In the genomic region with DNA sequence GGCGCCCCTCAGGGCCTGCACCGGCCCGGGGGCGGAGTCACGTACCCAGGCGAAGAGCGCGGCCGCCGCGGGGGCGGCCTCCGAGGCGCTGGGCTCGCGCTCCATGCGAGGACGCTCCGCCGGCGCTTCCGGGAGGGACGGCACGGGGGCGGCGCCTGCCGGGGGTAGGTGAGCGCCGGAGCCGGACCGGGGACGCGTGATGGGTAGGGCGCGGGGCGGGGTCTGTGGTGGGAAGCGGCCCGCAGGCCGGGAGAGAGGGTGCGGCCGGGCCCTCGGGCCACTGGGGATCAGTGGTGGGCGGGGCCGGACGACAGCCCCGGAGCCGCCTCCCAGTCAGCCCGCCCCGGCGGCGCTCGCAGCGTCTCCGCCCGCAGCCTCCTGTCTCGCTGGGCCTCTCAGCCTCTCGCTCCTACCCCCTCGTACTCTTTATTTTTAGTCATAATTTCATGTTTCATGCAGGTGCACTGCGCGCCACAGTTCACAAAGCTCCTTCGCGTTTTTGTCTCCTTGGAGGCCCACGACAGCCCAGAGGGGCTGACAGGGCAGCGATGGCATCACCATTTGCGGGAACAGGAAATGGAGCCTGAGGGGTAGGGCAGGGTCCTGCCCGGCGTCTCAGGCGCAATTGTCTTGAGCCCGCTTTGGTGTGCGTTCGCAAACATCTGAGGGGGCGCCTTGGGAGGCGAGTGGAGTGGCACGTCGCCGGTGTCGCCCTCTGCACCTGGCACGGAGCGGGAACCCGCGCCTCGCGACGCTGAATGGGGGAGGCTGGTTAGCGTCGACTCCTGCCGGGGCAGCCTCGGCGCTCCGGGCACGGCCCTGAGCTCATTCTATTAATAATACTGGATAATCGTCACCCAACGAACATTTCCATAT, we compare ENCODE assay signal across 1 cellular context.
TF ChIP-seq lines count a peak whose summit lies in the region.

A gene (minus strand): TSS at position 142 of the 876 bp plus-strand sequence. CDS start 37 bp downstream, at position 105.

TF ChIP-seq in HepG2, 621 proteins besides CTCF, POLR2A, EP300 and RAD21 (continued from another document and continues in another):
- no peak for TF ChIP-seq NAIF1 (CRISPR knock-in tag; IDR thresholded peaks at IDR 0.05; ENCODE audit: borderline replicate concordance)
- no peak for TF ChIP-seq PHB2 (IDR thresholded peaks at IDR 0.05; ENCODE audit: partially characterized antibody)
- no peak for TF ChIP-seq AHR (CRISPR knock-in tag; IDR thresholded peaks at IDR 0.05)
- peak; percentile 11; the same call in 1 of the 2 replicates for TF ChIP-seq ZNF12 (CRISPR knock-in tag; IDR thresholded peaks at IDR 0.05)
- TF ChIP-seq GATAD1 (CRISPR knock-in tag; IDR thresholded peaks at IDR 0.05) = no peak; the same call in 1 of the 2 replicates
- TF ChIP-seq, protein P1, sequence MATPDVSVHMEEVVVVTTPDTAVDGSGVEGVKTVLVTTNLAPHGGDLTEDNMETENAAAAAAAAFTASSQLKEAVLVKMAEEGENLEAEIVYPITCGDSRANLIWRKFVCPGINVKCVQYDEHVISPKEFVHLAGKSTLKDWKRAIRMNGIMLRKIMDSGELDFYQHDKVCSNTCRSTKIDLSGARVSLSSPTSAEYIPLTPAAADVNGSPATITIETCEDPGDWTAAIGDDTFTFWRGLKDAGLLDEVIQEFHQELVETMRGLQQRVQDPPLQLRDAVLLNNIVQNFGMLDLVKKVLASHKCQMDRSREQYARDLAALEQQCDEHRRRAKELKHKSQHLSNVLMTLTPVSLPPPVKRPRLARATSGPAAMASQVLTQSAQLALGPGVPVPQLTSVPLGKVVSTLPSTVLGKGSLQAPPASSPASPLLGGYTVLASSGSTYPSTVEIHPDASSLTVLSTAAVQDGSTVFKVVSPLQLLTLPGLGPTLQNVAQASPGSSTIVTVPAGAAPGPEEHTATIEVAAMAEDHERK (CRISPR knock-in tag; IDR thresholded peaks at IDR 0.05; ENCODE audit: low read depth) = 0 out of 2 replicates have a peak, but pooled peaks have one; percentile 34
- TF ChIP-seq, protein P2, sequence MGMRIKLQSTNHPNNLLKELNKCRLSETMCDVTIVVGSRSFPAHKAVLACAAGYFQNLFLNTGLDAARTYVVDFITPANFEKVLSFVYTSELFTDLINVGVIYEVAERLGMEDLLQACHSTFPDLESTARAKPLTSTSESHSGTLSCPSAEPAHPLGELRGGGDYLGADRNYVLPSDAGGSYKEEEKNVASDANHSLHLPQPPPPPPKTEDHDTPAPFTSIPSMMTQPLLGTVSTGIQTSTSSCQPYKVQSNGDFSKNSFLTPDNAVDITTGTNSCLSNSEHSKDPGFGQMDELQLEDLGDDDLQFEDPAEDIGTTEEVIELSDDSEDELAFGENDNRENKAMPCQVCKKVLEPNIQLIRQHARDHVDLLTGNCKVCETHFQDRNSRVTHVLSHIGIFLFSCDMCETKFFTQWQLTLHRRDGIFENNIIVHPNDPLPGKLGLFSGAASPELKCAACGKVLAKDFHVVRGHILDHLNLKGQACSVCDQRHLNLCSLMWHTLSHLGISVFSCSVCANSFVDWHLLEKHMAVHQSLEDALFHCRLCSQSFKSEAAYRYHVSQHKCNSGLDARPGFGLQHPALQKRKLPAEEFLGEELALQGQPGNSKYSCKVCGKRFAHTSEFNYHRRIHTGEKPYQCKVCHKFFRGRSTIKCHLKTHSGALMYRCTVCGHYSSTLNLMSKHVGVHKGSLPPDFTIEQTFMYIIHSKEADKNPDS (CRISPR knock-in tag; IDR thresholded peaks at IDR 0.05) = peak; percentile 68; the same call in 1 of the 2 replicates
- no peak for TF ChIP-seq ZNF709 (CRISPR knock-in tag; IDR thresholded peaks at IDR 0.05)
- no peak for TF ChIP-seq TBL1XR1 (IDR thresholded peaks at IDR 0.05; ENCODE audit: borderline replicate concordance, low read length, partially characterized antibody)
- TF ChIP-seq, protein P3, sequence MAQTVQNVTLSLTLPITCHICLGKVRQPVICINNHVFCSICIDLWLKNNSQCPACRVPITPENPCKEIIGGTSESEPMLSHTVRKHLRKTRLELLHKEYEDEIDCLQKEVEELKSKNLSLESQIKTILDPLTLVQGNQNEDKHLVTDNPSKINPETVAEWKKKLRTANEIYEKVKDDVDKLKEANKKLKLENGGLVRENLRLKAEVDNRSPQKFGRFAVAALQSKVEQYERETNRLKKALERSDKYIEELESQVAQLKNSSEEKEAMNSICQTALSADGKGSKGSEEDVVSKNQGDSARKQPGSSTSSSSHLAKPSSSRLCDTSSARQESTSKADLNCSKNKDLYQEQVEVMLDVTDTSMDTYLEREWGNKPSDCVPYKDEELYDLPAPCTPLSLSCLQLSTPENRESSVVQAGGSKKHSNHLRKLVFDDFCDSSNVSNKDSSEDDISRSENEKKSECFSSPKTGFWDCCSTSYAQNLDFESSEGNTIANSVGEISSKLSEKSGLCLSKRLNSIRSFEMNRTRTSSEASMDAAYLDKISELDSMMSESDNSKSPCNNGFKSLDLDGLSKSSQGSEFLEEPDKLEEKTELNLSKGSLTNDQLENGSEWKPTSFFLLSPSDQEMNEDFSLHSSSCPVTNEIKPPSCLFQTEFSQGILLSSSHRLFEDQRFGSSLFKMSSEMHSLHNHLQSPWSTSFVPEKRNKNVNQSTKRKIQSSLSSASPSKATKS (CRISPR knock-in tag; IDR thresholded peaks at IDR 0.05) = no peak
- TF ChIP-seq, protein P4, sequence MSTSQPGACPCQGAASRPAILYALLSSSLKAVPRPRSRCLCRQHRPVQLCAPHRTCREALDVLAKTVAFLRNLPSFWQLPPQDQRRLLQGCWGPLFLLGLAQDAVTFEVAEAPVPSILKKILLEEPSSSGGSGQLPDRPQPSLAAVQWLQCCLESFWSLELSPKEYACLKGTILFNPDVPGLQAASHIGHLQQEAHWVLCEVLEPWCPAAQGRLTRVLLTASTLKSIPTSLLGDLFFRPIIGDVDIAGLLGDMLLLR (CRISPR knock-in tag; IDR thresholded peaks at IDR 0.05) = peak; percentile 54; the same call in 1 of the 2 replicates
- TF ChIP-seq MBNL3 (CRISPR knock-in tag; conservative IDR thresholded peaks at IDR 0.05) = no peak
- TF ChIP-seq ZNF44 (CRISPR knock-in tag; IDR thresholded peaks at IDR 0.05) = peak; percentile 67; the same call in 1 of the 2 replicates
- peak; percentile 9; the same call in 1 of the 2 replicates for TF ChIP-seq SOX5 (CRISPR knock-in tag; IDR thresholded peaks at IDR 0.05; ENCODE audit: borderline replicate concordance)
- TF ChIP-seq, protein P5, sequence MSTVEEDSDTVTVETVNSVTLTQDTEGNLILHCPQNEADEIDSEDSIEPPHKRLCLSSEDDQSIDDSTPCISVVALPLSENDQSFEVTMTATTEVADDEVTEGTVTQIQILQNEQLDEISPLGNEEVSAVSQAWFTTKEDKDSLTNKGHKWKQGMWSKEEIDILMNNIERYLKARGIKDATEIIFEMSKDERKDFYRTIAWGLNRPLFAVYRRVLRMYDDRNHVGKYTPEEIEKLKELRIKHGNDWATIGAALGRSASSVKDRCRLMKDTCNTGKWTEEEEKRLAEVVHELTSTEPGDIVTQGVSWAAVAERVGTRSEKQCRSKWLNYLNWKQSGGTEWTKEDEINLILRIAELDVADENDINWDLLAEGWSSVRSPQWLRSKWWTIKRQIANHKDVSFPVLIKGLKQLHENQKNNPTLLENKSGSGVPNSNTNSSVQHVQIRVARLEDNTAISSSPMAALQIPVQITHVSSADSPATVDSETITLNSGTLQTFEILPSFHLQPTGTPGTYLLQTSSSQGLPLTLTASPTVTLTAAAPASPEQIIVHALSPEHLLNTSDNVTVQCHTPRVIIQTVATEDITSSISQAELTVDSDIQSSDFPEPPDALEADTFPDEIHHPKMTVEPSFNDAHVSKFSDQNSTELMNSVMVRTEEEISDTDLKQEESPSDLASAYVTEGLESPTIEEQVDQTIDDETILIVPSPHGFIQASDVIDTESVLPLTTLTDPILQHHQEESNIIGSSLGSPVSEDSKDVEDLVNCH (CRISPR knock-in tag; IDR thresholded peaks at IDR 0.05) = no peak; the same call in 1 of the 2 replicates
- TF ChIP-seq MAF1 (CRISPR knock-in tag; IDR thresholded peaks at IDR 0.05; ENCODE audit: borderline replicate concordance) = no peak
- TF ChIP-seq ZNF383 (CRISPR knock-in tag; IDR thresholded peaks at IDR 0.05; ENCODE audit: borderline replicate concordance) = no peak
- TF ChIP-seq, protein P6, sequence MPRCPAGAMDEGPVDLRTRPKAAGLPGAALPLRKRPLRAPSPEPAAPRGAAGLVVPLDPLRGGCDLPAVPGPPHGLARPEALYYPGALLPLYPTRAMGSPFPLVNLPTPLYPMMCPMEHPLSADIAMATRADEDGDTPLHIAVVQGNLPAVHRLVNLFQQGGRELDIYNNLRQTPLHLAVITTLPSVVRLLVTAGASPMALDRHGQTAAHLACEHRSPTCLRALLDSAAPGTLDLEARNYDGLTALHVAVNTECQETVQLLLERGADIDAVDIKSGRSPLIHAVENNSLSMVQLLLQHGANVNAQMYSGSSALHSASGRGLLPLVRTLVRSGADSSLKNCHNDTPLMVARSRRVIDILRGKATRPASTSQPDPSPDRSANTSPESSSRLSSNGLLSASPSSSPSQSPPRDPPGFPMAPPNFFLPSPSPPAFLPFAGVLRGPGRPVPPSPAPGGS (CRISPR knock-in tag; IDR thresholded peaks at IDR 0.05) = peak; percentile 57; the same call in 1 of the 2 replicates
- TF ChIP-seq MYC (CRISPR knock-in tag; IDR thresholded peaks at IDR 0.05; ENCODE audit: borderline replicate concordance) = peak; percentile 29
- peak; percentile 53; the same call in 1 of the 2 replicates for TF ChIP-seq RXRB (CRISPR knock-in tag; IDR thresholded peaks at IDR 0.05; ENCODE audit: borderline replicate concordance)
- TF ChIP-seq, protein P7, sequence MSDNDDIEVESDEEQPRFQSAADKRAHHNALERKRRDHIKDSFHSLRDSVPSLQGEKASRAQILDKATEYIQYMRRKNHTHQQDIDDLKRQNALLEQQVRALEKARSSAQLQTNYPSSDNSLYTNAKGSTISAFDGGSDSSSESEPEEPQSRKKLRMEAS (IDR thresholded peaks at IDR 0.05) = peak; percentile 86
- TF ChIP-seq ZNF747 (CRISPR knock-in tag; IDR thresholded peaks at IDR 0.05; ENCODE audit: borderline replicate concordance) = 0 out of 2 replicates have a peak, but pooled peaks have one; percentile 68
- peak; percentile 22; the same call in 1 of the 2 replicates for TF ChIP-seq GATAD2A (CRISPR knock-in tag; IDR thresholded peaks at IDR 0.05)
- TF ChIP-seq ELF1 (CRISPR knock-in tag; IDR thresholded peaks at IDR 0.05) = peak; percentile 32; the same call in 1 of the 2 replicates
- TF ChIP-seq RBM39 (IDR thresholded peaks at IDR 0.05; ENCODE audit: low read depth, low read length, poor library complexity, severe bottlenecking) = peak; percentile 51
- TF ChIP-seq, protein P8, sequence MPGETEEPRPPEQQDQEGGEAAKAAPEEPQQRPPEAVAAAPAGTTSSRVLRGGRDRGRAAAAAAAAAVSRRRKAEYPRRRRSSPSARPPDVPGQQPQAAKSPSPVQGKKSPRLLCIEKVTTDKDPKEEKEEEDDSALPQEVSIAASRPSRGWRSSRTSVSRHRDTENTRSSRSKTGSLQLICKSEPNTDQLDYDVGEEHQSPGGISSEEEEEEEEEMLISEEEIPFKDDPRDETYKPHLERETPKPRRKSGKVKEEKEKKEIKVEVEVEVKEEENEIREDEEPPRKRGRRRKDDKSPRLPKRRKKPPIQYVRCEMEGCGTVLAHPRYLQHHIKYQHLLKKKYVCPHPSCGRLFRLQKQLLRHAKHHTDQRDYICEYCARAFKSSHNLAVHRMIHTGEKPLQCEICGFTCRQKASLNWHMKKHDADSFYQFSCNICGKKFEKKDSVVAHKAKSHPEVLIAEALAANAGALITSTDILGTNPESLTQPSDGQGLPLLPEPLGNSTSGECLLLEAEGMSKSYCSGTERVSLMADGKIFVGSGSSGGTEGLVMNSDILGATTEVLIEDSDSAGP (CRISPR knock-in tag; IDR thresholded peaks at IDR 0.05; ENCODE audit: borderline replicate concordance) = peak; percentile 65; the same call in 1 of the 2 replicates
- TF ChIP-seq MXI1 (IDR thresholded peaks at IDR 0.05; ENCODE audit: borderline replicate concordance, low read depth, low read length) = peak; percentile 70; the same call in 1 of the 3 replicates
- peak; percentile 68 for TF ChIP-seq ETV5 (CRISPR knock-in tag; IDR thresholded peaks at IDR 0.05; ENCODE audit: borderline replicate concordance)
- TF ChIP-seq STAG1 (CRISPR knock-in tag; IDR thresholded peaks at IDR 0.05) = 0 out of 2 replicates have a peak, but pooled peaks have one; percentile 5
- TF ChIP-seq, protein P9, sequence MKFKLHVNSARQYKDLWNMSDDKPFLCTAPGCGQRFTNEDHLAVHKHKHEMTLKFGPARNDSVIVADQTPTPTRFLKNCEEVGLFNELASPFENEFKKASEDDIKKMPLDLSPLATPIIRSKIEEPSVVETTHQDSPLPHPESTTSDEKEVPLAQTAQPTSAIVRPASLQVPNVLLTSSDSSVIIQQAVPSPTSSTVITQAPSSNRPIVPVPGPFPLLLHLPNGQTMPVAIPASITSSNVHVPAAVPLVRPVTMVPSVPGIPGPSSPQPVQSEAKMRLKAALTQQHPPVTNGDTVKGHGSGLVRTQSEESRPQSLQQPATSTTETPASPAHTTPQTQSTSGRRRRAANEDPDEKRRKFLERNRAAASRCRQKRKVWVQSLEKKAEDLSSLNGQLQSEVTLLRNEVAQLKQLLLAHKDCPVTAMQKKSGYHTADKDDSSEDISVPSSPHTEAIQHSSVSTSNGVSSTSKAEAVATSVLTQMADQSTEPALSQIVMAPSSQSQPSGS (CRISPR knock-in tag; IDR thresholded peaks at IDR 0.05) = no peak
- TF ChIP-seq CC2D1A (CRISPR knock-in tag; IDR thresholded peaks at IDR 0.05) = 0 out of 2 replicates have a peak, but pooled peaks have one; percentile 53
- TF ChIP-seq SPEN (CRISPR knock-in tag; IDR thresholded peaks at IDR 0.05; ENCODE audit: low read depth) = peak; percentile 42
- TF ChIP-seq, protein P10, sequence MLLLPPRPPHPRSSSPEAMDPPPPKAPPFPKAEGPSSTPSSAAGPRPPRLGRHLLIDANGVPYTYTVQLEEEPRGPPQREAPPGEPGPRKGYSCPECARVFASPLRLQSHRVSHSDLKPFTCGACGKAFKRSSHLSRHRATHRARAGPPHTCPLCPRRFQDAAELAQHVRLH (CRISPR knock-in tag; IDR thresholded peaks at IDR 0.05; ENCODE audit: borderline replicate concordance, low read depth) = no peak; the same call in 1 of the 2 replicates
- TF ChIP-seq, protein P11, sequence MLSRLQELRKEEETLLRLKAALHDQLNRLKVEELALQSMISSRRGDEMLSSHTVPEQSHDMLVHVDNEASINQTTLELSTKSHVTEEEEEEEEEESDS (CRISPR knock-in tag; IDR thresholded peaks at IDR 0.05; ENCODE audit: borderline replicate concordance) = no peak
- TF ChIP-seq, protein P12, sequence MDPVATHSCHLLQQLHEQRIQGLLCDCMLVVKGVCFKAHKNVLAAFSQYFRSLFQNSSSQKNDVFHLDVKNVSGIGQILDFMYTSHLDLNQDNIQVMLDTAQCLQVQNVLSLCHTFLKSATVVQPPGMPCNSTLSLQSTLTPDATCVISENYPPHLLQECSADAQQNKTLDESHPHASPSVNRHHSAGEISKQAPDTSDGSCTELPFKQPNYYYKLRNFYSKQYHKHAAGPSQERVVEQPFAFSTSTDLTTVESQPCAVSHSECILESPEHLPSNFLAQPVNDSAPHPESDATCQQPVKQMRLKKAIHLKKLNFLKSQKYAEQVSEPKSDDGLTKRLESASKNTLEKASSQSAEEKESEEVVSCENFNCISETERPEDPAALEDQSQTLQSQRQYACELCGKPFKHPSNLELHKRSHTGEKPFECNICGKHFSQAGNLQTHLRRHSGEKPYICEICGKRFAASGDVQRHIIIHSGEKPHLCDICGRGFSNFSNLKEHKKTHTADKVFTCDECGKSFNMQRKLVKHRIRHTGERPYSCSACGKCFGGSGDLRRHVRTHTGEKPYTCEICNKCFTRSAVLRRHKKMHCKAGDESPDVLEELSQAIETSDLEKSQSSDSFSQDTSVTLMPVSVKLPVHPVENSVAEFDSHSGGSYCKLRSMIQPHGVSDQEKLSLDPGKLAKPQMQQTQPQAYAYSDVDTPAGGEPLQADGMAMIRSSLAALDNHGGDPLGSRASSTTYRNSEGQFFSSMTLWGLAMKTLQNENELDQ (CRISPR knock-in tag; IDR thresholded peaks at IDR 0.05; ENCODE audit: borderline replicate concordance) = no peak; the same call in 1 of the 2 replicates
- 0 out of 2 replicates have a peak, but pooled peaks have one; percentile 2 for TF ChIP-seq NFYB (CRISPR knock-in tag; IDR thresholded peaks at IDR 0.05)
- 0 out of 2 replicates have a peak, but pooled peaks have one; percentile 12 for TF ChIP-seq ISL2 (CRISPR knock-in tag; IDR thresholded peaks at IDR 0.05)
